In genomic region chr11:73876424-73877300, GRCh38 we compare ENCODE assay signal across 8 cellular contexts. TPM values are rescaled to one million over a fixed set of nuclear protein-coding genes. Genes with fewer than 3 reads are reported as not detected.
DNase-seq lines count a peak whose midpoint lies in the region; ATAC-seq and TF ChIP-seq lines count a peak whose summit lies in the region.

COA4 (minus strand) TSS chr11:73876846; CDS start chr11:73873378, 3,468 bp downstream.
PAAF1 (plus strand) TSS chr11:73876999; CDS start chr11:73877022, 23 bp downstream.

- CTCF ChIA-PET in activated naive CD4-positive, alpha-beta T cell treated with anti-CD3 and anti-CD28 coated beads, Interleukin-2, amount 10 ng/mL, durations not matched to agents 7 days and 5 days (lab: Charles Lee), result no interaction called here

- H3K9ac ChIP-seq in SK-N-MC (ENCODE audit: insufficient read length), result peak within 1 kb of the TSS; percentile 94

- H3K27ac ChIP-seq in SK-N-MC (peak within 1 kb of the TSS; percentile 99), gastroesophageal sphincter (peak within 1 kb of the TSS; percentile 51 to 87 (median 86))

- ATAC-seq in gastroesophageal sphincter, result peak; percentile 99

- H3K27me3 Mint-ChIP-seq in HFFc6 (ENCODE audit: insufficient read depth), result no peaks in the 10 kb centered on the region; the same call in 1 of the 2 replicates
- H3K27me3 Mint-ChIP-seq in activated naive CD4-positive, alpha-beta T cell treated with anti-CD3 and anti-CD28 coated beads, Interleukin-2, amount 10 ng/mL, durations not matched to agents 7 days and 5 days, result no peaks in the 10 kb centered on the region

- no peaks in the 10 kb centered on the region for H3K9me3 Mint-ChIP-seq in HFFc6
- H3K9me3 Mint-ChIP-seq in activated naive CD4-positive, alpha-beta T cell treated with anti-CD3 and anti-CD28 coated beads, Interleukin-2, amount 10 ng/mL, durations not matched to agents 7 days and 5 days, result no peaks in the 10 kb centered on the region

- H3K4me1 ChIP-seq in gastroesophageal sphincter, result peaks cover 0 to 43% (median 17%) of the 10 kb centered on the region in 3 donors

- peak within 1 kb of the TSS; percentile 97 for H3K27ac Mint-ChIP-seq in HFFc6
- H3K27ac Mint-ChIP-seq in activated naive CD4-positive, alpha-beta T cell treated with anti-CD3 and anti-CD28 coated beads, Interleukin-2, amount 10 ng/mL, durations not matched to agents 7 days and 5 days, result peak within 1 kb of the TSS; percentile 99

- H3K9me3 ChIP-seq in SK-N-MC (ENCODE audit: low read depth, low read length) (no peaks in the 10 kb centered on the region), gastroesophageal sphincter (no peaks in the 10 kb centered on the region)

- WGBS in gastroesophageal sphincter (ENCODE audit: low coverage in 1 of 2), 2 donors, result 0 to 1% methylated on average over 16 to 19 of the region's 57 CpGs

- H3K4me3 ChIP-seq in NB4 (ENCODE audit: low read depth, low read length) (peak within 1 kb of the TSS; percentile 92), SK-N-MC (peak within 1 kb of the TSS; percentile 88), gastroesophageal sphincter (peak within 1 kb of the TSS; percentile 54 to 69)

- peak; percentile 84 for DNase-seq in GM04503 (ENCODE audit: low read depth)
- DNase-seq in HFFc6, result peak; percentile 89
- DNase-seq in NB4 (ENCODE audit: low read depth), result peak; percentile 100
- peak; percentile 91 for DNase-seq in SK-N-MC (ENCODE audit: low read depth, low spot score)
- peak; percentile 96 for DNase-seq in activated naive CD4-positive, alpha-beta T cell treated with anti-CD3 and anti-CD28 coated beads, Interleukin-2, amount 10 ng/mL, durations not matched to agents 7 days and 5 days
- DNase-seq in non-pigmented ciliary epithelial cell (ENCODE audit: low read depth), result peak; percentile 76
- peak; percentile 99 for DNase-seq in superior temporal gyrus (ENCODE audit: extremely low spot score)

- TF ChIP-seq EP300 in gastroesophageal sphincter (IDR thresholded peaks at IDR 0.05), result no peak

- TF ChIP-seq POLR2A in NB4 (IDR thresholded peaks at IDR 0.05; ENCODE audit: extremely low read depth, insufficient read length) (peak; percentile 93), gastroesophageal sphincter (IDR thresholded peaks at IDR 0.05) (peak; percentile 21 to 44)

- H3K36me3 ChIP-seq in SK-N-MC (ENCODE audit: insufficient read depth, low read length) (peaks cover 43% of the 10 kb centered on the region), gastroesophageal sphincter (peaks cover 0 to 32% of the 10 kb centered on the region in 2 donors)

- H3K27me3 ChIP-seq in gastroesophageal sphincter, result no peaks in the 10 kb centered on the region

- H3K4me1 Mint-ChIP-seq in HFFc6 (ENCODE audit: low read depth), result peaks cover 20% of the 10 kb centered on the region
- H3K4me1 Mint-ChIP-seq in activated naive CD4-positive, alpha-beta T cell treated with anti-CD3 and anti-CD28 coated beads, Interleukin-2, amount 10 ng/mL, durations not matched to agents 7 days and 5 days, result peaks cover 43% of the 10 kb centered on the region

- H3K4me3 Mint-ChIP-seq in HFFc6, result peak within 1 kb of the TSS; percentile 99
- H3K4me3 Mint-ChIP-seq in activated naive CD4-positive, alpha-beta T cell treated with anti-CD3 and anti-CD28 coated beads, Interleukin-2, amount 10 ng/mL, durations not matched to agents 7 days and 5 days, result peak within 1 kb of the TSS; percentile 94

- H3K36me3 Mint-ChIP-seq in HFFc6 (ENCODE audit: low read depth), result peaks cover 25% of the 10 kb centered on the region
- peaks cover 33% of the 10 kb centered on the region for H3K36me3 Mint-ChIP-seq in activated naive CD4-positive, alpha-beta T cell treated with anti-CD3 and anti-CD28 coated beads, Interleukin-2, amount 10 ng/mL, durations not matched to agents 7 days and 5 days

- TF ChIP-seq CTCF in HFFc6 (IDR thresholded peaks at IDR 0.05) (no peak), NB4 (IDR thresholded peaks at IDR 0.05; ENCODE audit: low read depth, low read length) (no peak), gastroesophageal sphincter (IDR thresholded peaks at IDR 0.05) (peak in 1 of 4 experiments; percentile 6)

RNA-seq across cellular contexts. Expression of gene COA4, which starts in this region (rescaled TPM):
- 100 to 1,000 TPM in 1 of 6 experiments, 10 to 100 TPM in 5; 78.9 to 103 (median 81.4) TPM for total RNA-seq in HFFc6 (2021; fragmentation: NEBNext Ultra II Directional; extraction: Animal tissue kit (Norgen Biotek cat#: 25700))
- 10 to 100 TPM; 37.8 to 74.2 (median 58.7) TPM for total RNA-seq in gastroesophageal sphincter

RNA-seq across cellular contexts. Expression of gene PAAF1, which starts in this region (rescaled TPM):
- 10 to 100 TPM; 19.5 to 23.2 (median 22.4) TPM for total RNA-seq in HFFc6 (2021; fragmentation: NEBNext Ultra II Directional; extraction: Animal tissue kit (Norgen Biotek cat#: 25700))
- 10 to 100 TPM; 16.2 to 30.2 (median 17.8) TPM for total RNA-seq in gastroesophageal sphincter

Comparison
In these comparisons a context has a peak if more than half of its experiments do, and no peak if none do; other contexts are left out.
1. Peak in every context shown above with its lines: DNase-seq, ATAC-seq, H3K4me3 ChIP-seq and H3K27ac ChIP-seq.